In genomic region chr7:93715234-93715633, GRCh38 we compare ENCODE assay signal across 8 cellular contexts.
DNase-seq lines count a peak whose midpoint lies in the region; ATAC-seq and TF ChIP-seq lines count a peak whose summit lies in the region.

No MANE protein-coding gene starts in this region.

- no peak for ATAC-seq in HG02763 (IDR thresholded peaks at IDR 0.05; ENCODE audit: unreplicated experiment)

- DNase-seq in activated CD8-positive, alpha-beta memory T cell treated with anti-CD3 and anti-CD28 coated beads for 24 hours = peak; percentile 58
- DNase-seq in activated CD8-positive, alpha-beta memory T cell treated with anti-CD3 and anti-CD28 coated beads, Interleukin-2, amount 50 U/mL, for 4 hours = no peak
- DNase-seq in HPDE6-E6E7 (ENCODE audit: extremely low spot score) (peak; percentile 31), SW480 (ENCODE audit: low spot score) (peak; percentile 76), fibroblast of the aortic adventitia (ENCODE audit: low read depth) (peak; percentile 64), posterior cingulate gyrus (peak in 8 of 10 donors; percentile 3 to 77 (median 17)), NCI-H2081 (lab: John Stamatoyannopoulos, UW) (no peak)

- TF ChIP-seq CTCF in fibroblast of the aortic adventitia (IDR thresholded peaks at IDR 0.05; ENCODE audit: insufficient read depth, low read length) = peak; percentile 73

- intact Hi-C loops in posterior cingulate gyrus (cut with DNase I) = no loop called here

- no peak overlapping the region for H3K4me3 ChIP-seq in fibroblast of the aortic adventitia (ENCODE audit: low read depth, low read length)

Comparison
In these comparisons a context has a peak if more than half of its experiments do, and no peak if none do; other contexts are left out.
1. DNase-seq: peak in activated CD8-positive, alpha-beta memory T cell treated with anti-CD3 and anti-CD28 coated beads for 24 hours (single experiment), HPDE6-E6E7 (single experiment), SW480 (single experiment), fibroblast of the aortic adventitia (single experiment) and posterior cingulate gyrus (8 of 10); none in activated CD8-positive, alpha-beta memory T cell treated with anti-CD3 and anti-CD28 coated beads, Interleukin-2, amount 50 U/mL, for 4 hours (single experiment) and NCI-H2081 (0 of 2).